8 cellular contexts compared by ENCODE assay signal in the genomic region with DNA sequence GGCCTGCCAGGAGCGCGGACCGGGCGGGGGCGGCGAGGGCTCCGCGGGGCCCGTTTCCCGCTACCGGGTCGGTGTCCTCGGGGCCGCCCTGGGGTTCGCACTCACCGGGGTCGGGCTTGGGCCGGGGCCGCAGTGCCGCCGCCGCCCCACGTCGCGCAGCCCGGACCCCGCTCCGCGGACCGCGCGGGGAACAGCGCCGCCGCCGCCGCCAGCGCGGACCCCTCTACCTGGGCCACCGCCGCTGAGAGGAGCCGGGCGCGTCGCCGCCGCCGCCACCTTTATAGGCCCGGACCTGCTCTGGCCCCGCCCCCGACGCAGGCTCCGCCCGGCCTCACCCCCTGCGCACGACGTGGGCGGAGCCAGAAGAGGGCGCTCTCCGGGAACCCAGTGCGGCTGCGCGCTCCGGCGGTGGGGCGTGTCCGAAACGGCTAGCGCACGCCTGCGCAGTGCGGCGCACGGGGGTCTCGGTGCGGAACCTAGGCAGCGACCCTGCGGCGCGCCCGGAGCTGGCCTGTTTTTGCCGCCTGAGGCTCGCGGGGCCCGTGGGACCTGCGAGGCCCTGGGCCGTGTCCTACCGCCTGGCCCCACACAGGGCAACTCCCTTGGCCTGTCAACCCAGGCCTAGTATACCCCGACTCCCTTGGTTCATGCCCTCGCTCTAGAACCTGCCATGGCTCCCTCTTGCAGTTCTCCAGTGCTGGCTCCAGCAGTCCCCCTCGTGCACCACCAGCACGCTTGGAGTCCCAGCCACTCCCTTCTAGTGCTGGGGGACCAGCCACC. TPM values are rescaled to one million over a fixed set of nuclear protein-coding genes. Genes with fewer than 3 reads are reported as not detected.
A peak's percentile ranks its signal among the peaks of the same experiment; 100 is the strongest.
DNase-seq lines count a peak whose midpoint lies in the region; ATAC-seq lines count a peak whose summit lies in the region.

Gene MKNK2 (minus strand): TSS at position 254 of the 780 bp plus-strand sequence. CDS start 393 bp downstream, outside the sequence.

- 5% methylated on average over 49 of the region's 92 CpGs for WGBS in mesenchymal stem cell

- peaks cover 62% of the 10 kb centered on the region for H3K4me1 ChIP-seq in effector memory CD4-positive, alpha-beta T cell (ENCODE audit: control insufficient read depth, insufficient read depth, low read length, poor library complexity, severe bottlenecking)
- H3K4me1 ChIP-seq in mesenchymal stem cell (ENCODE audit: control insufficient read depth, insufficient read depth, low read depth, low read length), result peaks cover 55% of the 10 kb centered on the region

- peaks cover 32% of the 10 kb centered on the region for H3K36me3 ChIP-seq in effector memory CD4-positive, alpha-beta T cell (ENCODE audit: control insufficient read depth, insufficient read depth, low read length)
- peaks cover 16 to 32% of the 10 kb centered on the region in 2 experiments for H3K36me3 ChIP-seq in mesenchymal stem cell (ENCODE audit: control insufficient read depth in 1 of 2, insufficient read depth in 2 of 2, low read depth in 1 of 2, low read length in 2 of 2)

- H2BK15ac ChIP-seq in mesenchymal stem cell (ENCODE audit: low read depth, poor library complexity, severe bottlenecking), result peak within 1 kb of the TSS; percentile 88

- DNase-seq in CD1c-positive myeloid dendritic cell (ENCODE audit: extremely low spot score) (peak; percentile 97), NK-92 (lab: John Stamatoyannopoulos, UW; ENCODE audit: unreplicated experiment) (peak; percentile 48), mesenchymal stem cell (peak; percentile 79)
- peak; percentile 83 to 93 (median 90) for DNase-seq in effector memory CD4-positive, alpha-beta T cell
- peak; percentile 92 for DNase-seq in stimulated activated CD8-positive, alpha-beta memory T cell treated with anti-CD3 and anti-CD28 coated beads, Interleukin-12 subunit alpha, Interleukin-12 subunit beta, amount 100 ng/mL, for 4 hours (ENCODE audit: low read depth)

- H3K4me3 ChIP-seq in effector memory CD4-positive, alpha-beta T cell (ENCODE audit: insufficient read depth, low read depth, low read length, poor library complexity, severe bottlenecking), result peak within 1 kb of the TSS; percentile 94
- H3K4me3 ChIP-seq in mesenchymal stem cell (ENCODE audit: insufficient read depth in 1 of 2, low read depth in 1 of 2, low read length in 2 of 2), result peak within 1 kb of the TSS; percentile 75 to 90

- H2AK5ac ChIP-seq in mesenchymal stem cell (ENCODE audit: low read length, severe bottlenecking), result peak within 1 kb of the TSS; percentile 33

- peak within 1 kb of the TSS; percentile 35 for H2BK5ac ChIP-seq in mesenchymal stem cell (ENCODE audit: low read depth, low read length, poor library complexity, severe bottlenecking)

- peak within 1 kb of the TSS; percentile 75 to 92 for H3K4ac ChIP-seq in mesenchymal stem cell (ENCODE audit: low read depth in 1 of 2, low read length in 2 of 2)

- H3K4me2 ChIP-seq in mesenchymal stem cell (ENCODE audit: low read length, poor library complexity, severe bottlenecking), result peak within 1 kb of the TSS; percentile 90

- ATAC-seq in GM19351 (IDR thresholded peaks at IDR 0.05; ENCODE audit: unreplicated experiment) (peak; percentile 42), HG03558 (IDR thresholded peaks at IDR 0.05; ENCODE audit: extremely low read depth, unreplicated experiment) (peak; percentile 24)

- H3K18ac ChIP-seq in mesenchymal stem cell (ENCODE audit: low read depth in 1 of 2, low read length in 2 of 2), result peak within 1 kb of the TSS; percentile 85 to 98

- peak within 1 kb of the TSS; percentile 34 to 37 for H3K23ac ChIP-seq in mesenchymal stem cell (ENCODE audit: low read length in 2 of 2)

- no peaks in the 10 kb centered on the region for H3K27me3 ChIP-seq in effector memory CD4-positive, alpha-beta T cell (replicated peaks; ENCODE audit: control insufficient read depth, insufficient read depth, low read length, poor library complexity, severe bottlenecking)
- no peaks in the 10 kb centered on the region for H3K27me3 ChIP-seq in mesenchymal stem cell (ENCODE audit: control insufficient read depth in 1 of 2, insufficient read depth in 1 of 2, low read length in 2 of 2)

- CTCF ChIA-PET in activated CD8-positive, alpha-beta memory T cell treated with anti-CD3 and anti-CD28 coated beads for 36 hours (lab: Charles Lee), result interaction anchor here (0.8 to 2.7 kb wide), 11 partner anchors 9 to 1129 kb away, joined by 3 to 13 read pairs (median 6); no protein-coding TSS in a partner anchor

- H3K9ac ChIP-seq in mesenchymal stem cell (ENCODE audit: low read length), result peak within 1 kb of the TSS; percentile 86

- peak within 1 kb of the TSS; percentile 83 for H2BK120ac ChIP-seq in mesenchymal stem cell (ENCODE audit: low read depth, low read length)

- peak within 1 kb of the TSS; percentile 87 for H3K27ac ChIP-seq in effector memory CD4-positive, alpha-beta T cell (ENCODE audit: insufficient read depth, low read length, poor library complexity, severe bottlenecking)
- peak within 1 kb of the TSS; percentile 36 for H3K27ac ChIP-seq in mesenchymal stem cell (ENCODE audit: low read length, poor library complexity, severe bottlenecking)

- no peaks in the 10 kb centered on the region for H3K9me3 ChIP-seq in effector memory CD4-positive, alpha-beta T cell (ENCODE audit: control insufficient read depth, low read length)
- no peaks in the 10 kb centered on the region for H3K9me3 ChIP-seq in mesenchymal stem cell (ENCODE audit: control insufficient read depth, low read length)

- peak within 1 kb of the TSS; percentile 58 to 91 for H2BK12ac ChIP-seq in mesenchymal stem cell (ENCODE audit: low read length in 2 of 2)

- POLR2A ChIA-PET in activated CD8-positive, alpha-beta memory T cell treated with anti-CD3 and anti-CD28 coated beads for 36 hours (lab: Charles Lee), result interaction anchor here (0.5 to 2.2 kb wide), 8 partner anchors 9 to 32 kb away, joined by 3 to 33 read pairs (median 6); no protein-coding TSS in a partner anchor

- peak within 1 kb of the TSS; percentile 90 for H2AFZ ChIP-seq in mesenchymal stem cell (ENCODE audit: low read depth, low read length)

- peak within 1 kb of the TSS; percentile 76 to 89 for H3K14ac ChIP-seq in mesenchymal stem cell (ENCODE audit: low read length in 2 of 2)

- H4K91ac ChIP-seq in mesenchymal stem cell (ENCODE audit: low read length), result peak within 1 kb of the TSS; percentile 95

- H3K79me1 ChIP-seq in mesenchymal stem cell (replicated peaks; ENCODE audit: low read length, poor library complexity, severe bottlenecking), result peaks cover 14% of the 10 kb centered on the region

- peak within 1 kb of the TSS; percentile 97 for H4K8ac ChIP-seq in mesenchymal stem cell (ENCODE audit: low read length)

RNA-seq across cellular contexts. Expression of gene MKNK2, which starts in this region (rescaled TPM):
- total RNA-seq in activated CD8-positive, alpha-beta memory T cell treated with anti-CD3 and anti-CD28 coated beads for 36 hours, result 100 to 1,000 TPM; 164 to 171 TPM
- 126 TPM for polyA plus RNA-seq in mesenchymal stem cell (2013, experiment 1 of 2)
- polyA plus RNA-seq in mesenchymal stem cell (2013, experiment 2 of 2), result 128 TPM

Comparison
In these comparisons a context has a peak if more than half of its experiments do, and no peak if none do; other contexts are left out.
1. Peak in every context shown above with its lines: DNase-seq, ATAC-seq, H3K4me3 ChIP-seq and H3K27ac ChIP-seq.